1 cellular context compared by ENCODE assay signal in genomic region chr1:202107801-202108731, GRCh38.
TF ChIP-seq lines count a peak whose summit lies in the region.

No MANE protein-coding gene starts in this region.

TF ChIP-seq in liver, 16 proteins besides CTCF, POLR2A, EP300 and RAD21 (continued from another document):
- peak; percentile 36 for TF ChIP-seq REST (IDR thresholded peaks at IDR 0.05)
- peak; percentile 59 for TF ChIP-seq FOXA1 (IDR thresholded peaks at IDR 0.05)
- no peak for TF ChIP-seq GABPA (IDR thresholded peaks at IDR 0.05 in 1 of 2, conservative IDR thresholded peaks at IDR 0.05 in 1 of 2)
- peak; percentile 90 for TF ChIP-seq NR2F2 (IDR thresholded peaks at IDR 0.05)
- peak; percentile 15 for TF ChIP-seq HNF4G (IDR thresholded peaks at IDR 0.05)
- TF ChIP-seq JUND (IDR thresholded peaks at IDR 0.05): peak; percentile 57 to 85
- peak; percentile 39 for TF ChIP-seq FOXA2 (IDR thresholded peaks at IDR 0.05)
- no peak for TF ChIP-seq ATF3 (IDR thresholded peaks at IDR 0.05)
- TF ChIP-seq SP1 (IDR thresholded peaks at IDR 0.05): peak; percentile 88
- TF ChIP-seq YY1 (IDR thresholded peaks at IDR 0.05): peak; percentile 51
- peak; percentile 70 to 91 for TF ChIP-seq HNF4A (conservative IDR thresholded peaks at IDR 0.05)
- peak; percentile 59 for TF ChIP-seq ZBTB33 (IDR thresholded peaks at IDR 0.05)
